In the genomic region with DNA sequence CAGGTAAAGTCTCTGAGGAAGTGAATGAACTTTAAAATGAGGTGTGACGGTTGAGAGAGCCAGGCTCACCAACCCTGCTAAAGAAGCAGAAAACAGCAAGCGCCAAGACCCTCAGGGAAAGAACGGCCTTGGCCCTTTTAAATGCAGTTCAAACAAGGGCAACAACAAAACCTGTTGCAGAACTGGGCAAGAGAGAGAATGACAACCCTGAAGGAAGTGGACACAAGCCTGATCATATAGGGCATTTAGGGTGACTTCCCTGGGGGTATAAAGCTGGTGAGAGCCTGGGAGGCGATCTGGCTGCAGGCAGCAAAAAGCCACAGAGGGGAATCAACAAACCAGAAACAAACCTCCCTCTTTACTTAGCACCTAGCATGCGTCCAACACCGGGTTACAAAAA, we compare ENCODE assay signal across 8 cellular contexts. TPM values are rescaled to one million over a fixed set of nuclear protein-coding genes. Genes with fewer than 3 reads are reported as not detected.
A peak's percentile ranks its signal among the peaks of the same experiment; 100 is the strongest.
DNase-seq lines count a peak whose midpoint lies in the region; ATAC-seq, FAIRE-seq and TF ChIP-seq lines count a peak whose summit lies in the region.

No MANE protein-coding gene starts in this region.

- no peak for FAIRE-seq in pancreas (lab: Jason Lieb, UNC)

- TF ChIP-seq CTCF in PC-3 (conservative IDR thresholded peaks at IDR 0.05; ENCODE audit: low read depth, low read length) (no peak), epithelial cell of esophagus (IDR thresholded peaks at IDR 0.05; ENCODE audit: insufficient read depth, low read depth, low read length, missing control alignments) (no peak), pancreas (IDR thresholded peaks at IDR 0.05) (no peak)

- H3K4me1 ChIP-seq in CD4-positive, alpha-beta memory T cell (ENCODE audit: insufficient read depth, low read length) = peaks cover 18% of the 10 kb centered on the region
- H3K4me1 ChIP-seq in PC-3 (ENCODE audit: insufficient read depth, low read length) (peaks cover 7% of the 10 kb centered on the region; the same call in 1 of the 2 replicates), pancreas (peaks cover 0 to 9% (median 6%) of the 10 kb centered on the region in 3 donors)

- ATAC-seq in PC-3 (no peak), pancreas (no peak), esophagus mucosa (no peak)

- H3K4me3 ChIP-seq in CD4-positive, alpha-beta memory T cell (ENCODE audit: low read length in 2 of 2) = peak overlapping the region; percentile 68 to 83
- H3K4me3 ChIP-seq in PC-3 (ENCODE audit: low read length) (peak overlapping the region; percentile 83), epithelial cell of esophagus (ENCODE audit: low read length) (peak overlapping the region; percentile 40), pancreas (peak overlapping the region in 3 of 4 donors; percentile 49 to 55 (median 55))

- H3K27me3 Mint-ChIP-seq in CD4-positive, alpha-beta memory T cell = no peaks in the 10 kb centered on the region

- peak overlapping the region; percentile 82 for H3K4me2 ChIP-seq in PC-3 (ENCODE audit: low read length)

- peak in 1 of 5 donors; percentile 2 for DNase-seq in CD4-positive, alpha-beta memory T cell
- DNase-seq in PC-3 (no peak), epithelial cell of esophagus (ENCODE audit: low read depth) (no peak), pancreas (no peak), hepatic stellate cell (ENCODE audit: low spot score) (no peak), COLO829 (ENCODE audit: low spot score) (no peak), foreskin melanocyte (no peak)

- H3K4me1 Mint-ChIP-seq in CD4-positive, alpha-beta memory T cell = peaks cover 15 to 36% (median 20%) of the 10 kb centered on the region in 4 donors

- intact Hi-C loops in CD4-positive, alpha-beta memory T cell (cut with micrococcal nuclease) = loop anchor here (5.0 kb wide), 2 partner anchors 720 to 885 kb away; partner anchors contain the start of gene GSPT1
- intact Hi-C loops in PC-3 (cut with micrococcal nuclease) (no loop called here), pancreas (cut with DNase I) (no loop called here)

- 83% methylated on average over 6 of the region's 6 CpGs for WGBS in pancreas, 2 donors

- H3K36me3 ChIP-seq in CD4-positive, alpha-beta memory T cell (ENCODE audit: insufficient read depth, low read length) = no peaks in the 10 kb centered on the region
- no peaks in the 10 kb centered on the region for H3K36me3 ChIP-seq in PC-3 (ENCODE audit: low read depth, low read length)
- no peaks in the 10 kb centered on the region for H3K36me3 ChIP-seq in pancreas

- H4K20me1 ChIP-seq in PC-3 (ENCODE audit: low read length) = no peaks in the 10 kb centered on the region

- H3K36me3 Mint-ChIP-seq in CD4-positive, alpha-beta memory T cell = peaks cover 6 to 8% of the 10 kb centered on the region in 2 donors

- H3K9me3 ChIP-seq in CD4-positive, alpha-beta memory T cell (ENCODE audit: control insufficient read depth in 1 of 2, low read length in 2 of 2) = no peaks in the 10 kb centered on the region
- no peaks in the 10 kb centered on the region for H3K9me3 ChIP-seq in PC-3 (ENCODE audit: low read length)
- H3K9me3 ChIP-seq in pancreas = no peaks in the 10 kb centered on the region

- peak overlapping the region; percentile 69 for H3K9ac ChIP-seq in PC-3 (ENCODE audit: low read length)

- CTCF ChIA-PET in CD4-positive, alpha-beta memory T cell (lab: Charles Lee; ENCODE audit: partially characterized antibody) = interaction anchor here (0.6 kb wide), 1 partner anchor 227 kb away, joined by 3 read pairs; no protein-coding TSS in a partner anchor
- CTCF ChIA-PET in PC-3 (lab: Charles Lee) = no interaction called here

- peaks cover 9% of the 10 kb centered on the region for H3K79me2 ChIP-seq in PC-3 (ENCODE audit: low read length)

- peak overlapping the region in 5 of 7 donors; percentile 91 to 97 (median 95) for H3K27ac Mint-ChIP-seq in CD4-positive, alpha-beta memory T cell

- H3K9me2 ChIP-seq in PC-3 (replicated peaks; ENCODE audit: low read length) = no peaks in the 10 kb centered on the region

- H3K4me3 Mint-ChIP-seq in CD4-positive, alpha-beta memory T cell = peak overlapping the region; percentile 91 to 97 (median 94)

- no peaks in the 10 kb centered on the region for H3F3A ChIP-seq in PC-3 (ENCODE audit: low read length, unreplicated experiment)

- POLR2A ChIA-PET in CD4-positive, alpha-beta memory T cell (lab: Charles Lee; ENCODE audit: partially characterized antibody) = interaction anchor here (0.8 to 1.2 kb wide), 5 partner anchors 14 to 1860 kb away, joined by 3 to 8 read pairs (median 3); partner anchors contain the start of genes DEXI and SNX29
- POLR2A ChIA-PET in PC-3 (lab: Charles Lee; ENCODE audit: unreplicated experiment) = no interaction called here

- peaks cover 0 to 2% (median 0%) of the 10 kb centered on the region in 8 donors for H3K9me3 Mint-ChIP-seq in CD4-positive, alpha-beta memory T cell

- H3K27ac ChIP-seq in CD4-positive, alpha-beta memory T cell (ENCODE audit: low read depth, low read length) = no peak overlapping the region
- no peak overlapping the region for H3K27ac ChIP-seq in PC-3 (ENCODE audit: low read length)
- no peak overlapping the region for H3K27ac ChIP-seq in pancreas

- BruUV-seq in PC-3 (replicated peaks; lab: Mats Ljungman, UMichigan) = no TSS peak

- no peak overlapping the region for H2AFZ ChIP-seq in PC-3 (ENCODE audit: low read length)

- no peaks in the 10 kb centered on the region for H3K27me3 ChIP-seq in CD4-positive, alpha-beta memory T cell (ENCODE audit: insufficient read depth, low read length)
- no peaks in the 10 kb centered on the region for H3K27me3 ChIP-seq in PC-3 (ENCODE audit: low read length)
- no peaks in the 10 kb centered on the region for H3K27me3 ChIP-seq in pancreas

RNA-seq across cellular contexts. Expression of gene CPPED1, which starts 1.0 kb away (rescaled TPM):
- 1 to 10 TPM; 7.6 to 7.9 TPM for total RNA-seq in CD4-positive, alpha-beta memory T cell
- polyA plus RNA-seq in CD4-positive, alpha-beta memory T cell = 10 to 100 TPM in 1 of 2 donors, 1 to 10 TPM in 1; 9.9 to 12.2 TPM
- total RNA-seq in PC-3 (2014; rRNA removed) (4.7 and 7.7 TPM in 2 replicates), pancreas (1 to 10 TPM; 2.7 to 7.9 (median 4.4) TPM), esophagus mucosa (26.1 TPM)
- 1 to 10 TPM; 1.8 to 4.2 TPM for polyA plus RNA-seq in pancreas
